15 cellular contexts compared by ENCODE assay signal in the genomic region with DNA sequence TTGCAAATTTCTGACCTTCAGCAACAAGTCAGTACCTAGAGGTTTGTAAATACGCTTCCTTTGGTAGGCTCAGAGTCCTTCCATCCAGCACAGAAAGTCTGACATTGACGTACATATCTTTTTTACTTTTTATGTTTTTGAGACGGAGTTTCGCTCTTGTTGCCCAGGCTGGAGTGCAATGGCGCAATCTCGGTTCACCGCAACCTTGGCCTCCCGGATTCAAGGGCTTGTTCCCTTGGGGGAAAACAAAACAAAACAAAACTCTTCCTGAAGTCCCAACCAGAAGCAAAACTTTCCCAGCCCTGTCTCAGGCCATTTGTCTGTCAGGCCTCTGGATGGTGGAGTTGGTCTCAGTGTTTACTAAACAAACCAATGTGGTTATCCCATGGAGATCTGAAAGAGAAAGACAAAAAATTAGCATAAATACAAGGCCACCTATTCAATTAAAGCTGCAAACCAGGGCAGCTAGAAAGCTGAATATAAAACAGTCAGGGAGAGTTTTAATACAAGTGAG. TPM values are rescaled to one million over a fixed set of nuclear protein-coding genes. Genes with fewer than 3 reads are reported as not detected.
DNase-seq lines count a peak whose midpoint lies in the region; ATAC-seq and TF ChIP-seq lines count a peak whose summit lies in the region.
"Had no signal": no experiment of that assay in that cellular context is flagged by ENCODE, and none has a peak within 500 bp of the region (broad histone marks: within the 10 kb centered on the region; RNA-seq: fewer than 3 reads in every experiment).

No MANE protein-coding gene starts in this region.

- H3K4me1 ChIP-seq in adipocyte (ENCODE audit: control insufficient read depth, insufficient read depth, low read length): peaks cover 33% of the 10 kb centered on the region
- H3K4me1 ChIP-seq in ovary (ENCODE audit: insufficient read depth): peaks cover 20% of the 10 kb centered on the region
- peaks cover 0 to 9% of the 10 kb centered on the region in 2 donors for H3K4me1 ChIP-seq in ascending aorta
- H3K4me1 ChIP-seq: SJCRH30 had no signal

- H3K27me3 ChIP-seq in adipocyte (replicated peaks; ENCODE audit: control insufficient read depth, insufficient read depth, low read length): peaks cover 5% of the 10 kb centered on the region
- H3K27me3 ChIP-seq in ovary: no peaks in the 10 kb centered on the region
- H3K27me3 ChIP-seq in ascending aorta: no peaks in the 10 kb centered on the region
- H3K27me3 ChIP-seq: SJCRH30 had no signal

- DNase-seq in Calu3 (no peak), adipocyte (ENCODE audit: low read depth) (no peak), Right ventricle myocardium superior (peak; percentile 52), ovary (peak; percentile 72 to 85 (median 78)), ascending aorta (ENCODE audit: low spot score in 2 of 2) (no peak)
- DNase-seq: activated CD4-positive, alpha-beta T cell treated with anti-CD3 and anti-CD28 coated beads, Interleukin-2, amount 10 ng/mL, durations not matched to agents 7 days and 5 days; activated naive CD4-positive, alpha-beta T cell treated with anti-CD3 and anti-CD28 coated beads for 36 hours; DMS79 treated with DMSO at 0.1 percent for 48 hours; effector memory CD4-positive, alpha-beta T cell; KG1; NCI-H226; SJCRH30 had no signal

- H3K4me3 ChIP-seq in adipocyte (ENCODE audit: low read length) (peak overlapping the region; percentile 14), ovary (no peak overlapping the region), ascending aorta (no peak overlapping the region)
- H3K4me3 ChIP-seq: SJCRH30 had no signal

- no TSS peak for BruUV-seq in Calu3 (replicated peaks; lab: Mats Ljungman, UMichigan)

- no peak overlapping the region for H3K4me3 Mint-ChIP-seq in Calu3 (ENCODE audit: low read depth, unreplicated experiment)
- H3K4me3 Mint-ChIP-seq in activated T-helper 17 cell treated with anti-CD3 and anti-CD28 coated beads, Interleukin-2, amount 50 U/mL, for 72 hours: no peak overlapping the region
- H3K4me3 Mint-ChIP-seq: activated CD4-positive, alpha-beta T cell treated with anti-CD3 and anti-CD28 coated beads, Interleukin-2, amount 10 ng/mL, durations not matched to agents 7 days and 5 days; activated naive CD4-positive, alpha-beta T cell treated with anti-CD3 and anti-CD28 coated beads for 36 hours had no signal

- TF ChIP-seq EP300 in ovary (IDR thresholded peaks at IDR 0.05): no peak

- H3K9me3 ChIP-seq in adipocyte (ENCODE audit: control insufficient read depth, low read length) (peaks cover 4% of the 10 kb centered on the region), ovary (no peaks in the 10 kb centered on the region), ascending aorta (no peaks in the 10 kb centered on the region)
- H3K9me3 ChIP-seq: SJCRH30 had no signal

- no peaks in the 10 kb centered on the region for H3K36me3 Mint-ChIP-seq in Calu3 (ENCODE audit: insufficient read depth, unreplicated experiment)
- H3K36me3 Mint-ChIP-seq in activated T-helper 17 cell treated with anti-CD3 and anti-CD28 coated beads, Interleukin-2, amount 50 U/mL, for 72 hours (ENCODE audit: low read depth): no peaks in the 10 kb centered on the region

- no peak for TF ChIP-seq POLR2A in ovary (IDR thresholded peaks at IDR 0.05)

- WGBS in ovary, 3 donors: 6 to 29% (median 7%) methylated on average over 8 of the region's 8 CpGs

- TF ChIP-seq CTCF in Calu3 (IDR thresholded peaks at IDR 0.05; ENCODE audit: unreplicated experiment) (no peak), ovary (IDR thresholded peaks at IDR 0.05) (no peak), ascending aorta (IDR thresholded peaks at IDR 0.05) (no peak)

- intact Hi-C loops in Calu3 (cut with micrococcal nuclease; ENCODE audit: unreplicated experiment) (no loop called here), Right ventricle myocardium superior (cut with DNase I) (no loop called here), ovary (cut with DNase I) (no loop called here), ascending aorta (cut with DNase I) (no loop called here)

- H3K9ac ChIP-seq in adipocyte (ENCODE audit: low read length): no peak overlapping the region

- H3K4me1 Mint-ChIP-seq in Calu3 (ENCODE audit: low read depth, unreplicated experiment): peaks cover 38% of the 10 kb centered on the region
- no peaks in the 10 kb centered on the region for H3K4me1 Mint-ChIP-seq in activated T-helper 17 cell treated with anti-CD3 and anti-CD28 coated beads, Interleukin-2, amount 50 U/mL, for 72 hours
- H3K4me1 Mint-ChIP-seq: activated CD4-positive, alpha-beta T cell treated with anti-CD3 and anti-CD28 coated beads, Interleukin-2, amount 10 ng/mL, durations not matched to agents 7 days and 5 days had no signal

- CTCF ChIA-PET in Calu3 (lab: Charles Lee): interaction anchor here (0.6 to 1.0 kb wide), 2 partner anchors 33 to 160 kb away, joined by 3 read pairs; no protein-coding TSS in a partner anchor

- H3K36me3 ChIP-seq in adipocyte (ENCODE audit: control insufficient read depth, insufficient read depth, low read length, severe bottlenecking) (no peaks in the 10 kb centered on the region), ovary (no peaks in the 10 kb centered on the region), ascending aorta (no peaks in the 10 kb centered on the region)
- H3K36me3 ChIP-seq: SJCRH30 had no signal

- H3K27ac Mint-ChIP-seq in Calu3 (ENCODE audit: unreplicated experiment): peak overlapping the region; percentile 42
- no peak overlapping the region for H3K27ac Mint-ChIP-seq in activated T-helper 17 cell treated with anti-CD3 and anti-CD28 coated beads, Interleukin-2, amount 50 U/mL, for 72 hours
- H3K27ac Mint-ChIP-seq: activated CD4-positive, alpha-beta T cell treated with anti-CD3 and anti-CD28 coated beads, Interleukin-2, amount 10 ng/mL, durations not matched to agents 7 days and 5 days; activated naive CD4-positive, alpha-beta T cell treated with anti-CD3 and anti-CD28 coated beads for 36 hours had no signal

- H3K27me3 Mint-ChIP-seq in Calu3 (ENCODE audit: unreplicated experiment): no peaks in the 10 kb centered on the region
- H3K27me3 Mint-ChIP-seq in activated T-helper 17 cell treated with anti-CD3 and anti-CD28 coated beads, Interleukin-2, amount 50 U/mL, for 72 hours: no peaks in the 10 kb centered on the region

- H3K9me3 Mint-ChIP-seq in Calu3 (ENCODE audit: low read depth, unreplicated experiment): no peaks in the 10 kb centered on the region
- no peaks in the 10 kb centered on the region for H3K9me3 Mint-ChIP-seq in activated T-helper 17 cell treated with anti-CD3 and anti-CD28 coated beads, Interleukin-2, amount 50 U/mL, for 72 hours
- H3K9me3 Mint-ChIP-seq: activated naive CD4-positive, alpha-beta T cell treated with anti-CD3 and anti-CD28 coated beads for 36 hours had no signal

- ATAC-seq in Right ventricle myocardium superior (ENCODE audit: poor library complexity): no peak
- no peak for ATAC-seq in GM19324 (IDR thresholded peaks at IDR 0.05; ENCODE audit: low FRiP score, unreplicated experiment)
- ATAC-seq in GM21825 (IDR thresholded peaks at IDR 0.05; ENCODE audit: unreplicated experiment): no peak
- ATAC-seq in activated T-helper 17 cell treated with anti-CD3 and anti-CD28 coated beads, Interleukin-2, amount 50 U/mL, for 72 hours (replicated peaks): no peak

- H3K27ac ChIP-seq in ovary (peak overlapping the region in 1 of 2 donors; percentile 86), ascending aorta (peak overlapping the region in 1 of 2 donors; percentile 6)
- H3K27ac ChIP-seq: SJCRH30 had no signal

RNA-seq across cellular contexts. Expression of a gene that starts 29.6 kb away (rescaled TPM):
- total RNA-seq in Calu3 (2022) (118 and 129 TPM in 2 replicates), Right ventricle myocardium superior (30.9 TPM), ovary (100 to 1,000 TPM in 2 of 7 donors, 10 to 100 TPM in 5; 75.2 to 149 (median 96.3) TPM), ascending aorta (49.1 TPM)
- 10 to 100 TPM; 47.9 to 53.6 TPM for polyA plus RNA-seq in ovary
- total RNA-seq in activated T-helper 17 cell treated with anti-CD3 and anti-CD28 coated beads, Interleukin-2, amount 50 U/mL, for 72 hours: 10 to 100 TPM; 30.9 to 52.8 TPM

Comparison
In these comparisons a context has a peak if more than half of its experiments do, and no peak if none do; other contexts are left out.
1. DNase-seq: peak in Right ventricle myocardium superior (single experiment) and ovary (5 of 5); none in Calu3 (single experiment), adipocyte (single experiment) and ascending aorta (0 of 2).